15 cellular contexts compared by ENCODE assay signal in genomic region chr12:124874988-124875802, GRCh38.
"Had no signal": no experiment of that assay in that cellular context is flagged by ENCODE, and none has a peak within 500 bp of the region (broad histone marks: within the 10 kb centered on the region; RNA-seq: fewer than 3 reads in every experiment).

No MANE protein-coding gene starts in this region.

- H3K4me1 Mint-ChIP-seq: activated naive CD4-positive, alpha-beta T cell treated with anti-CD3 and anti-CD28 coated beads, Interleukin-2, amount 50 U/mL, for 24 hours had no signal

- H3K4me3 ChIP-seq: gastroesophageal sphincter, lower lobe of right lung had no signal

- H3K4me1 ChIP-seq: gastroesophageal sphincter, lower lobe of right lung had no signal

- H3K27me3 ChIP-seq: gastroesophageal sphincter had no signal

- H3K9me3 ChIP-seq: gastroesophageal sphincter, lower lobe of right lung had no signal

- H3K36me3 ChIP-seq: gastroesophageal sphincter, lower lobe of right lung had no signal

- H3K36me3 Mint-ChIP-seq: activated naive CD4-positive, alpha-beta T cell treated with anti-CD3 and anti-CD28 coated beads, Interleukin-2, amount 50 U/mL, for 24 hours; naive thymus-derived CD8-positive, alpha-beta T cell had no signal

- H3K27ac ChIP-seq: epithelial cell of prostate, gastroesophageal sphincter, lower lobe of right lung had no signal

- H3K4me3 Mint-ChIP-seq: activated naive CD4-positive, alpha-beta T cell treated with anti-CD3 and anti-CD28 coated beads, Interleukin-2, amount 50 U/mL, for 24 hours; effector memory CD8-positive, alpha-beta T cell; naive thymus-derived CD8-positive, alpha-beta T cell; stimulated activated naive CD8-positive, alpha-beta T cell treated with anti-CD3 and anti-CD28 coated beads, Interleukin-15, Interleukin-2, amounts not matched to agents 100 ng/mL and 50 ng/mL, for 24 hours had no signal

- H3K9me3 Mint-ChIP-seq: activated naive CD4-positive, alpha-beta T cell treated with anti-CD3 and anti-CD28 coated beads, Interleukin-2, amount 50 U/mL, for 24 hours; effector memory CD8-positive, alpha-beta T cell; naive thymus-derived CD8-positive, alpha-beta T cell; stimulated activated naive CD8-positive, alpha-beta T cell treated with anti-CD3 and anti-CD28 coated beads, Interleukin-15, Interleukin-2, amounts not matched to agents 100 ng/mL and 50 ng/mL, for 24 hours had no signal

- H3K27me3 Mint-ChIP-seq: activated naive CD4-positive, alpha-beta T cell treated with anti-CD3 and anti-CD28 coated beads, Interleukin-2, amount 50 U/mL, for 24 hours; stimulated activated naive CD8-positive, alpha-beta T cell treated with anti-CD3 and anti-CD28 coated beads, Interleukin-15, Interleukin-2, amounts not matched to agents 100 ng/mL and 50 ng/mL, for 24 hours had no signal

- DNase-seq: activated CD4-positive, alpha-beta T cell treated with anti-CD3 and anti-CD28 coated beads, Interleukin-2, amount 50 U/mL, for 1 hour; activated CD4-positive, CD25-positive, alpha-beta regulatory T cell; central memory CD4-positive, alpha-beta T cell; cortex of kidney; effector memory CD8-positive, alpha-beta T cell; hypothalamus; lower lobe of right lung; naive thymus-derived CD8-positive, alpha-beta T cell; stimulated activated CD4-positive, alpha-beta T cell treated with anti-CD3 and anti-CD28 coated beads, Interleukin-4, amount 100 ng/mL, for 24 hours; T-helper 2 cell had no signal

- H3K27ac Mint-ChIP-seq: activated naive CD4-positive, alpha-beta T cell treated with anti-CD3 and anti-CD28 coated beads, Interleukin-2, amount 50 U/mL, for 24 hours; naive thymus-derived CD8-positive, alpha-beta T cell; stimulated activated naive CD8-positive, alpha-beta T cell treated with anti-CD3 and anti-CD28 coated beads, Interleukin-15, Interleukin-2, amounts not matched to agents 100 ng/mL and 50 ng/mL, for 24 hours had no signal

- FAIRE-seq: TTC549 had no signal

- ATAC-seq: effector memory CD8-positive, alpha-beta T cell; gastroesophageal sphincter; lower lobe of right lung; naive thymus-derived CD8-positive, alpha-beta T cell had no signal
